ENCODE assay signal across 26 cellular contexts in the genomic region with DNA sequence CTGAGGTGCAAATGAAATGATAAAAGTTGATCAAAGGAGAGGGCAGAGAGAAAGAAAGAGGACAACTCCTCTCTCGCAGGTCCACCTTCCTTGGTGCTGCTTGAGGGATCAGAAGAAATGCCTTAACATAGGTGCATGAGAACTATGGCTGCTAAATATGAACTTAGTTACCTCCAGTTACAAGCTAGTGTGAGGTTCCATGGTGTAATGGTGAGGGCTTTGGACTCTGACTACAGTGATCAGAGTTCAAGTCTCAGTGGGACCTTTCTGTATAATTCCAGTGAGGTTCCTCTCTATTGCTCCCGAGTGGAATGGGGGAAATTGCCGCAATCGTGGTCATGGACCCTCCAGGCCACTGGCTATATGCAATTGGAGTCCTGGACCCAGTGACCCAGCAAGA.
"Had no signal": no experiment of that assay in that cellular context is flagged by ENCODE, and none has a peak within 500 bp of the region (broad histone marks: within the 10 kb centered on the region; RNA-seq: fewer than 3 reads in every experiment).

No MANE protein-coding gene starts in this region.

- H3K27me3 ChIP-seq: neural progenitor cell, ovary, right lobe of liver, sigmoid colon, suprapubic skin, testis, tibial artery, transverse colon, upper lobe of right lung, vagina had no signal

- DNase-seq: natural killer cell; occipital lobe; ovary; posterior cingulate gyrus; psoas muscle; right cardiac atrium; right lobe of liver; sigmoid colon; small intestine; stimulated activated CD4-positive, alpha-beta T cell treated with anti-CD3 and anti-CD28 coated beads, Interleukin-15, amount 100 ng/mL, for 24 hours; stimulated activated CD4-positive, alpha-beta T cell treated with anti-CD3 and anti-CD28 coated beads, Interleukin-2, amount 100 ng/mL, for 24 hours; stimulated activated CD4-positive, alpha-beta T cell treated with anti-CD3 and anti-CD28 coated beads, Interleukin-2, amount 100 ng/mL, for 48 hours; stimulated activated CD4-positive, alpha-beta T cell treated with anti-CD3 and anti-CD28 coated beads, Interleukin-4, amount 100 ng/mL, for 4 hours; stimulated activated CD8-positive, alpha-beta memory T cell treated with anti-CD3 and anti-CD28 coated beads, Interleukin-4, amount 100 ng/mL, for 48 hours; stimulated activated naive CD4-positive, alpha-beta T cell; stimulated activated naive CD8-positive, alpha-beta T cell treated with anti-CD3 and anti-CD28 coated beads, Interleukin-15, amount 100 ng/mL, for 72 hours; stimulated activated naive CD8-positive, alpha-beta T cell treated with anti-CD3 and anti-CD28 coated beads, Interleukin-15, Interleukin-2, amounts not matched to agents 100 U/mL and 50 U/mL, for 24 hours; substantia nigra; testis; tibial artery; transverse colon; upper lobe of right lung had no signal

- H3K27ac ChIP-seq: neural progenitor cell, ovary, parathyroid adenoma, psoas muscle, right lobe of liver, sigmoid colon, suprapubic skin, testis, tibial artery, transverse colon, upper lobe of right lung, vagina had no signal

- H3K36me3 ChIP-seq: neural progenitor cell, ovary, right lobe of liver, sigmoid colon, suprapubic skin, tibial artery, transverse colon, upper lobe of right lung, vagina had no signal

- H3K9me3 ChIP-seq: ovary, psoas muscle, right lobe of liver, sigmoid colon, suprapubic skin, testis, tibial artery, transverse colon, upper lobe of right lung, vagina had no signal

- H3K4me3 ChIP-seq: neural progenitor cell, ovary, psoas muscle, right lobe of liver, sigmoid colon, suprapubic skin, testis, tibial artery, transverse colon, upper lobe of right lung, vagina had no signal

- H3K4me1 ChIP-seq: neural progenitor cell, parathyroid adenoma, psoas muscle, right lobe of liver, sigmoid colon, suprapubic skin, testis, tibial artery, transverse colon, upper lobe of right lung, vagina had no signal
